23 cellular contexts compared by ENCODE assay signal in genomic region chr13:100112186-100112838, GRCh38. TPM values are rescaled to one million over a fixed set of nuclear protein-coding genes. Genes with fewer than 3 reads are reported as not detected.
DNase-seq lines count a peak whose midpoint lies in the region; ATAC-seq, FAIRE-seq and TF ChIP-seq lines count a peak whose summit lies in the region.
"Had no signal": no experiment of that assay in that cellular context is flagged by ENCODE, and none has a peak within 500 bp of the region (broad histone marks: within the 10 kb centered on the region; RNA-seq: fewer than 3 reads in every experiment).

No MANE protein-coding gene starts in this region.

- peak; percentile 98 for ATAC-seq in HepG2
- ATAC-seq in pancreas = peak; percentile 83 to 94 (median 92)
- ATAC-seq: GM12878, PC-3, SK-N-SH treated with all-trans-retinoic acid at 6 μM for 48 hours had no signal

- H3K79me2 ChIP-seq in hepatocyte (peaks cover 34% of the 10 kb centered on the region), HepG2 (ENCODE audit: insufficient read depth, low read length) (no peaks in the 10 kb centered on the region)

- H3K4me2 ChIP-seq in hepatocyte (peak overlapping the region; percentile 35), HepG2 (ENCODE audit: low read depth, low read length) (peak overlapping the region; percentile 57)
- H3K4me2 ChIP-seq: BLaER1 had no signal

- 68% methylated on average over 7 of the region's 7 CpGs for WGBS in hepatocyte (ENCODE audit: low lambda C conversion rate, missing lambda C conversion rate)
- 40% methylated on average over 7 of the region's 7 CpGs for WGBS in HepG2 (ENCODE audit: low lambda C conversion rate)
- WGBS in pancreas, 2 donors = 31 to 59% methylated on average over 7 of the region's 7 CpGs

- CTCF ChIA-PET in HepG2 (lab: Yijun Ruan, JAX; ENCODE audit: low intra/inter-chr PET ratio, low total read pairs) = no interaction called here
- CTCF ChIA-PET in activated CD4-positive, alpha-beta T cell treated with anti-CD3 and anti-CD28 coated beads, Interleukin-2, amount 10 ng/mL, durations not matched to agents 7 days and 5 days (lab: Charles Lee) = interaction anchor here (0.7 kb wide), 1 partner anchor 95 kb away, joined by 3 read pairs; no protein-coding TSS in a partner anchor

- no peak overlapping the region for H3K27ac Mint-ChIP-seq in endothelial cell (ENCODE audit: unreplicated experiment)
- no peak overlapping the region for H3K27ac Mint-ChIP-seq in activated CD4-positive, alpha-beta T cell treated with anti-CD3 and anti-CD28 coated beads, Interleukin-2, amount 10 ng/mL, durations not matched to agents 7 days and 5 days
- H3K27ac Mint-ChIP-seq: CD4-positive, CD25-positive, alpha-beta regulatory T cell had no signal

- H3K36me3 ChIP-seq in hepatocyte (replicated peaks; ENCODE audit: insufficient read depth, low read depth) (no peaks in the 10 kb centered on the region), HepG2 (replicated peaks in 1 of 2; ENCODE audit: control insufficient read depth in 1 of 2, insufficient read depth in 2 of 2, low read length in 2 of 2) (peaks cover 0 to 5% of the 10 kb centered on the region in 2 experiments; a peak in 1 of 5 replicates), pancreas (no peaks in the 10 kb centered on the region), WERI-Rb-1 (peaks cover 34% of the 10 kb centered on the region)

- H3K27ac ChIP-seq in hepatocyte (no peak overlapping the region), HepG2 (ENCODE audit: extremely low read length, insufficient read depth, low read length) (peak overlapping the region; percentile 34), pancreas (peak overlapping the region in 3 of 4 donors; percentile 2 to 61 (median 52)), WERI-Rb-1 (no peak overlapping the region)
- H3K27ac ChIP-seq: BLaER1 had no signal

- no TSS peak for BruUV-seq in HepG2 (replicated peaks; lab: Mats Ljungman, UMichigan)

- H3K27me3 ChIP-seq in hepatocyte = no peaks in the 10 kb centered on the region
- H3K27me3 ChIP-seq in HepG2 (ENCODE audit: control insufficient read depth in 1 of 2, insufficient read depth in 2 of 2, low read length in 2 of 2) = no peaks in the 10 kb centered on the region; a peak in 1 of 5 replicates
- no peaks in the 10 kb centered on the region for H3K27me3 ChIP-seq in pancreas
- no peaks in the 10 kb centered on the region for H3K27me3 ChIP-seq in WERI-Rb-1 (ENCODE audit: insufficient read depth, low read depth, severe bottlenecking)
- H3K27me3 ChIP-seq: BLaER1 had no signal

- DNase-seq in ACHN = peak; percentile 12
- no peak for DNase-seq in hepatocyte (ENCODE audit: low spot score)
- DNase-seq in HepG2 (ENCODE audit: low spot score) = peak; percentile 59
- no peak for DNase-seq in pancreas
- DNase-seq in HTR-8/SVneo (ENCODE audit: insufficient read length, low spot score) = no peak
- DNase-seq in endothelial cell (ENCODE audit: low spot score) = no peak
- no peak for DNase-seq in activated CD4-positive, alpha-beta T cell treated with anti-CD3 and anti-CD28 coated beads, Interleukin-2, amount 10 ng/mL, durations not matched to agents 7 days and 5 days
- DNase-seq in WERI-Rb-1 = no peak
- DNase-seq: 8988T; CD4-positive, CD25-positive, alpha-beta regulatory T cell; GDM1; GOT3; HCEC 1CT; NCI-H1092 treated with DMSO at 0.1 percent for 48 hours; NCI-H1436; NCI-H187 treated with DMSO at 0.1 percent for 48 hours; NCI-H2171 treated with DMSO at 0.1 percent for 48 hours; NCI-H345; NCI-H510A treated with DMSO at 0.1 percent for 48 hours; PC-3 had no signal

- no peaks in the 10 kb centered on the region for H3K9me3 Mint-ChIP-seq in endothelial cell (ENCODE audit: unreplicated experiment)
- H3K9me3 Mint-ChIP-seq in activated CD4-positive, alpha-beta T cell treated with anti-CD3 and anti-CD28 coated beads, Interleukin-2, amount 10 ng/mL, durations not matched to agents 7 days and 5 days = no peaks in the 10 kb centered on the region
- H3K9me3 Mint-ChIP-seq: CD4-positive, CD25-positive, alpha-beta regulatory T cell had no signal

- H3K36me3 Mint-ChIP-seq in endothelial cell (ENCODE audit: low read depth, unreplicated experiment) = no peaks in the 10 kb centered on the region
- peaks cover 8% of the 10 kb centered on the region for H3K36me3 Mint-ChIP-seq in activated CD4-positive, alpha-beta T cell treated with anti-CD3 and anti-CD28 coated beads, Interleukin-2, amount 10 ng/mL, durations not matched to agents 7 days and 5 days (ENCODE audit: low read depth)

- H3K4me1 Mint-ChIP-seq in endothelial cell (ENCODE audit: unreplicated experiment) = no peaks in the 10 kb centered on the region
- H3K4me1 Mint-ChIP-seq in activated CD4-positive, alpha-beta T cell treated with anti-CD3 and anti-CD28 coated beads, Interleukin-2, amount 10 ng/mL, durations not matched to agents 7 days and 5 days = peaks cover 9% of the 10 kb centered on the region

- H3K4me3 ChIP-seq in hepatocyte (no peak overlapping the region), HepG2 (replicated peaks in 1 of 3; ENCODE audit: insufficient read depth in 1 of 3, low read depth in 2 of 3, low read length in 3 of 3) (no peak overlapping the region; a peak in 1 of 6 replicates), pancreas (no peak overlapping the region), WERI-Rb-1 (ENCODE audit: low read depth, low read length) (no peak overlapping the region)
- H3K4me3 ChIP-seq: BLaER1, GM12878 had no signal

- TF ChIP-seq RAD21 in HepG2 (CRISPR knock-in tag; IDR thresholded peaks at IDR 0.05) = no peak

- no peaks in the 10 kb centered on the region for H3K9me2 ChIP-seq in hepatocyte (replicated peaks; ENCODE audit: insufficient read depth)

- no peak for TF ChIP-seq CTCF in hepatocyte (IDR thresholded peaks at IDR 0.05; ENCODE audit: poor library complexity)
- TF ChIP-seq CTCF in HepG2 (CRISPR knock-in tag; IDR thresholded peaks at IDR 0.05) = no peak
- TF ChIP-seq CTCF in pancreas (IDR thresholded peaks at IDR 0.05) = no peak
- no peak for TF ChIP-seq CTCF in endothelial cell (IDR thresholded peaks at IDR 0.05; ENCODE audit: unreplicated experiment)
- no peak for TF ChIP-seq CTCF in WERI-Rb-1 (IDR thresholded peaks at IDR 0.05; ENCODE audit: low read depth, low read length)

- H3K4me1 ChIP-seq in hepatocyte (ENCODE audit: insufficient read depth) (no peaks in the 10 kb centered on the region), HepG2 (ENCODE audit: insufficient read depth, low read length) (peaks cover 22% of the 10 kb centered on the region), pancreas (peaks cover 17 to 20% (median 17%) of the 10 kb centered on the region in 3 donors)
- H3K4me1 ChIP-seq: BLaER1 had no signal

- FAIRE-seq in HepG2 (lab: Jason Lieb, UNC) (peak; percentile 88), pancreas (lab: Jason Lieb, UNC) (no peak), HTR-8/SVneo (lab: Jason Lieb, UNC) (no peak)
- FAIRE-seq: GM12878 had no signal

- H3K9me3 ChIP-seq in hepatocyte (ENCODE audit: low read depth) = no peaks in the 10 kb centered on the region
- H3K9me3 ChIP-seq in HepG2 (ENCODE audit: low read length) = no peaks in the 10 kb centered on the region
- no peaks in the 10 kb centered on the region for H3K9me3 ChIP-seq in pancreas
- H3K9me3 ChIP-seq in WERI-Rb-1 (ENCODE audit: severe bottlenecking) = no peaks in the 10 kb centered on the region
- H3K9me3 ChIP-seq: BLaER1 had no signal

- H3K27me3 Mint-ChIP-seq in endothelial cell (ENCODE audit: unreplicated experiment) = no peaks in the 10 kb centered on the region
- H3K27me3 Mint-ChIP-seq in activated CD4-positive, alpha-beta T cell treated with anti-CD3 and anti-CD28 coated beads, Interleukin-2, amount 10 ng/mL, durations not matched to agents 7 days and 5 days = no peaks in the 10 kb centered on the region
- H3K27me3 Mint-ChIP-seq: CD4-positive, CD25-positive, alpha-beta regulatory T cell had no signal

- intact Hi-C loops in HepG2 (cut with micrococcal nuclease; ENCODE audit: unreplicated experiment) (no loop called here), pancreas (cut with DNase I) (no loop called here)

- in situ Hi-C loops in ACHN (cut with HindIII; ENCODE audit: low pct_ligation_motif_present, low pct_unique_long_range_greater_than_20kb, low sequenced_read_pairs) (no loop called here), HepG2 (cut with HindIII; ENCODE audit: extremely low pct_ligation_motif_present, low pct_unique_long_range_greater_than_20kb) (no loop called here)

- TF ChIP-seq POLR2A in HepG2 (IDR thresholded peaks at IDR 0.05; ENCODE audit: insufficient read depth in 1 of 2, low read depth in 2 of 2, low read length in 2 of 2) = no peak

- H4K20me1 ChIP-seq in hepatocyte (ENCODE audit: insufficient read depth, poor library complexity, severe bottlenecking) = peaks cover 5% of the 10 kb centered on the region
- no peaks in the 10 kb centered on the region; the same call in 1 of the 2 replicates for H4K20me1 ChIP-seq in HepG2 (ENCODE audit: insufficient read depth, low read length)
- H4K20me1 ChIP-seq: BLaER1 had no signal

- no peak overlapping the region for H3K9ac ChIP-seq in HepG2 (ENCODE audit: insufficient read depth, low read depth, low read length)
- H3K9ac ChIP-seq: BLaER1 had no signal

- POLR2A ChIA-PET in HepG2 (lab: Yijun Ruan, JAX) = interaction anchor here (0.7 to 1.1 kb wide), 3 partner anchors 11 to 23 kb away, joined by 3 to 4 read pairs (median 3); partner anchors contain the start of gene PCCA
- POLR2A ChIA-PET in activated CD4-positive, alpha-beta T cell treated with anti-CD3 and anti-CD28 coated beads, Interleukin-2, amount 10 ng/mL, durations not matched to agents 7 days and 5 days (lab: Charles Lee) = no interaction called here

- H2AFZ ChIP-seq in hepatocyte = no peak overlapping the region
- no peak overlapping the region for H2AFZ ChIP-seq in HepG2 (ENCODE audit: low read length)

- no peak overlapping the region for H3K4me3 Mint-ChIP-seq in endothelial cell (ENCODE audit: unreplicated experiment)
- no peak overlapping the region for H3K4me3 Mint-ChIP-seq in activated CD4-positive, alpha-beta T cell treated with anti-CD3 and anti-CD28 coated beads, Interleukin-2, amount 10 ng/mL, durations not matched to agents 7 days and 5 days
- H3K4me3 Mint-ChIP-seq: CD4-positive, CD25-positive, alpha-beta regulatory T cell had no signal

- TF ChIP-seq EP300 in HepG2 (IDR thresholded peaks at IDR 0.05; ENCODE audit: low read depth in 2 of 2, low read length in 2 of 2) = no peak
- no peak for TF ChIP-seq EP300 in HepG2 (CRISPR knock-in tag; IDR thresholded peaks at IDR 0.05; ENCODE audit: borderline replicate concordance)

RNA-seq across cellular contexts. Expression of gene PCCA, which starts 23.4 kb away (rescaled TPM):
- total RNA-seq in hepatocyte (19.5 and 28.2 TPM in 2 replicates), HepG2 (2016; rRNA removed; fragmentation: Illumina TruSeq; extraction: Trizol) (32.2 and 34.6 TPM in 2 replicates), pancreas (10 to 100 TPM; 20.4 to 32.1 (median 24.1) TPM), endothelial cell (ENCODE audit: unreplicated experiment) (33.3 TPM)
- polyA plus RNA-seq in hepatocyte (23.6 and 25.7 TPM in 2 replicates), HepG2 (2011; rRNA removed) (13.1 and 15.0 TPM in 2 replicates), pancreas (10 to 100 TPM; 14.2 to 30.6 TPM)
- 45.1 and 57.1 TPM in 2 replicates for total RNA-seq in HepG2 (2016; cell fraction: cytosol; rRNA removed; fragmentation: Illumina TruSeq; extraction: Trizol; ENCODE audit: low read depth)
- 33.1 and 33.7 TPM in 2 replicates for total RNA-seq in HepG2 (2016; cell fraction: insoluble cytoplasmic fraction; rRNA removed; fragmentation: Illumina TruSeq; extraction: Trizol)
- 19.0 and 22.9 TPM in 2 replicates for total RNA-seq in HepG2 (2016; cell fraction: membrane; rRNA removed; fragmentation: Illumina TruSeq; extraction: Trizol)
- total RNA-seq in HepG2 (2016; cell fraction: nucleus; rRNA removed; fragmentation: Illumina TruSeq; extraction: Trizol) = 45.7 and 47.2 TPM in 2 replicates
- polyA plus RNA-seq in HepG2 (2011; cell fraction: cytosol; rRNA removed) = 7.8 and 12.0 TPM in 2 replicates
- 12.3 and 15.8 TPM in 2 replicates for polyA plus RNA-seq in HepG2 (2011; cell fraction: nucleus; rRNA removed)
- polyA plus RNA-seq in HepG2 (2012) = 24.1 and 37.2 TPM in 2 replicates
- polyA plus RNA-seq in HepG2 (2016; cell fraction: cytosol; fragmentation: Illumina TruSeq; extraction: Trizol; ENCODE audit: low read depth) = 4.5 and 5.4 TPM in 2 replicates
- 36.3 and 36.8 TPM in 2 replicates for polyA plus RNA-seq in HepG2 (2016; cell fraction: insoluble cytoplasmic fraction; fragmentation: Illumina TruSeq; extraction: Trizol; ENCODE audit: low read depth)
- 6.1 and 8.5 TPM in 2 replicates for polyA plus RNA-seq in HepG2 (2016; cell fraction: membrane; fragmentation: Illumina TruSeq; extraction: Trizol; ENCODE audit: low read depth)
- polyA plus RNA-seq in HepG2 (2016; cell fraction: nucleus; fragmentation: Illumina TruSeq; extraction: Trizol; ENCODE audit: insufficient read depth, low read depth) = 32.6 and 38.7 TPM in 2 replicates
- polyA minus RNA-seq in HepG2 (2011; rRNA and poly(A)+ RNA removed; ENCODE audit: low replicate concordance) = 5.1 and 12.0 TPM in 2 replicates
- 10.9 and 14.1 TPM in 2 replicates for polyA minus RNA-seq in HepG2 (2011; cell fraction: cytosol; rRNA and poly(A)+ RNA removed)
- 65.3 and 67.1 TPM in 2 replicates for polyA minus RNA-seq in HepG2 (2011; cell fraction: nucleus; rRNA and poly(A)+ RNA removed)
- total RNA-seq in activated CD4-positive, alpha-beta T cell treated with anti-CD3 and anti-CD28 coated beads, Interleukin-2, amount 10 ng/mL, durations not matched to agents 7 days and 5 days = 1 to 10 TPM; 8.6 to 8.9 TPM

Comparison
In these comparisons a context has a peak if more than half of its experiments do, and no peak if none do; other contexts are left out.
1. DNase-seq: peak in ACHN (single experiment) and HepG2 (single experiment); none in hepatocyte (single experiment), pancreas (0 of 6), HTR-8/SVneo (single experiment), endothelial cell (single experiment), activated CD4-positive, alpha-beta T cell treated with anti-CD3 and anti-CD28 coated beads, Interleukin-2, amount 10 ng/mL, durations not matched to agents 7 days and 5 days (single experiment) and WERI-Rb-1 (single experiment).
2. H3K27ac ChIP-seq: peak in HepG2 (single experiment) and pancreas (3 of 4); none in hepatocyte (single experiment) and WERI-Rb-1 (single experiment).